8 cellular contexts compared by ENCODE assay signal in genomic region chr1:92536593-92537332, GRCh38. TPM values are rescaled to one million over a fixed set of nuclear protein-coding genes. Genes with fewer than 3 reads are reported as not detected.
DNase-seq lines count a peak whose midpoint lies in the region; ATAC-seq and TF ChIP-seq lines count a peak whose summit lies in the region.

No MANE protein-coding gene starts in this region.

- ATAC-seq in HG02970 (IDR thresholded peaks at IDR 0.05; ENCODE audit: low FRiP score, unreplicated experiment) (peak; percentile 72), left colon (peak; percentile 65)

- H3K27me3 Mint-ChIP-seq in T-helper 1 cell treated with Interleukin-12 subunit alpha and Interleukin-12 subunit beta and Interleukin-4 antibody, amounts not matched to agents 30 μg/mL and 1 μg/mL, for 36 hours (ENCODE audit: low read depth) = no peaks in the 10 kb centered on the region
- no peaks in the 10 kb centered on the region for H3K27me3 Mint-ChIP-seq in glutamatergic neuron (ENCODE audit: unreplicated experiment)

- DNase-seq in activated gamma-delta T cell treated with anti-CD3 and anti-CD28 coated beads, Interleukin-2, amount 50 U/mL, for 16 hours (ENCODE audit: low read depth) = peak; percentile 13
- DNase-seq in activated gamma-delta T cell (lab: John Stamatoyannopoulos, UW) (no peak), left colon (no peak), DMS79 (lab: John Stamatoyannopoulos, UW) (no peak), NCI-H2196 treated with DMSO at 0.1 percent for 48 hours (lab: John Stamatoyannopoulos, UW; ENCODE audit: unreplicated experiment) (no peak), glutamatergic neuron (no peak)

- H3K4me1 Mint-ChIP-seq in T-helper 1 cell treated with Interleukin-12 subunit alpha and Interleukin-12 subunit beta and Interleukin-4 antibody, amounts not matched to agents 30 μg/mL and 1 μg/mL, for 36 hours (ENCODE audit: low read depth) = peaks cover 58% of the 10 kb centered on the region
- H3K4me1 Mint-ChIP-seq in glutamatergic neuron (ENCODE audit: low read depth, unreplicated experiment) = no peaks in the 10 kb centered on the region

- H3K27ac Mint-ChIP-seq in T-helper 1 cell treated with Interleukin-12 subunit alpha and Interleukin-12 subunit beta and Interleukin-4 antibody, amounts not matched to agents 30 μg/mL and 1 μg/mL, for 36 hours = peak overlapping the region; percentile 90
- no peak overlapping the region for H3K27ac Mint-ChIP-seq in glutamatergic neuron (ENCODE audit: unreplicated experiment)

- intact Hi-C loops in left colon (cut with DNase I, micrococcal nuclease) = no loop called here

- peaks cover 23% of the 10 kb centered on the region for H3K36me3 Mint-ChIP-seq in T-helper 1 cell treated with Interleukin-12 subunit alpha and Interleukin-12 subunit beta and Interleukin-4 antibody, amounts not matched to agents 30 μg/mL and 1 μg/mL, for 36 hours (ENCODE audit: low read depth)
- H3K36me3 Mint-ChIP-seq in glutamatergic neuron (ENCODE audit: unreplicated experiment) = no peaks in the 10 kb centered on the region

- H3K4me3 Mint-ChIP-seq in T-helper 1 cell treated with Interleukin-12 subunit alpha and Interleukin-12 subunit beta and Interleukin-4 antibody, amounts not matched to agents 30 μg/mL and 1 μg/mL, for 36 hours = peak overlapping the region; percentile 70
- no peak overlapping the region for H3K4me3 Mint-ChIP-seq in glutamatergic neuron (ENCODE audit: unreplicated experiment)

- peaks cover 14% of the 10 kb centered on the region for H3K9me3 Mint-ChIP-seq in T-helper 1 cell treated with Interleukin-12 subunit alpha and Interleukin-12 subunit beta and Interleukin-4 antibody, amounts not matched to agents 30 μg/mL and 1 μg/mL, for 36 hours
- peaks cover 1% of the 10 kb centered on the region for H3K9me3 Mint-ChIP-seq in glutamatergic neuron (ENCODE audit: unreplicated experiment)

- TF ChIP-seq CTCF in glutamatergic neuron (IDR thresholded peaks at IDR 0.05; ENCODE audit: partially characterized antibody, unreplicated experiment) = no peak

RNA-seq across cellular contexts. Expression of gene GFI1, which starts 50.0 kb away (rescaled TPM):
- total RNA-seq in left colon (1 to 10 TPM; 8.2 to 9.2 TPM), glutamatergic neuron (ENCODE audit: unreplicated experiment) (not detected)
